ENCODE assay signal across 1 cellular context in genomic region chr22:37260939-37261338, GRCh38.
A peak's percentile ranks its signal among the peaks of the same experiment; 100 is the strongest.
TF ChIP-seq lines count a peak whose summit lies in the region.

No MANE protein-coding gene starts in this region.

TF ChIP-seq in GM12878, 131 proteins besides CTCF, POLR2A, EP300 and RAD21:
- no peak for TF ChIP-seq MEF2A (IDR thresholded peaks at IDR 0.05; ENCODE audit: insufficient read depth, low read depth, low read length)
- 0 out of 2 replicates have a peak, but pooled peaks have one; percentile 36 for TF ChIP-seq FOXM1 (IDR thresholded peaks at IDR 0.05; ENCODE audit: low read depth, low read length)
- TF ChIP-seq EED (IDR thresholded peaks at IDR 0.05; ENCODE audit: low read depth): 0 out of 2 replicates have a peak, but pooled peaks have one; percentile 12
- peak; percentile 85; the same call in 1 of the 2 replicates for TF ChIP-seq SMC3 (IDR thresholded peaks at IDR 0.05; ENCODE audit: borderline replicate concordance, low read length)
- no peak for TF ChIP-seq MXI1 (IDR thresholded peaks at IDR 0.05; ENCODE audit: low read depth, low read length)
- TF ChIP-seq, protein P1, sequence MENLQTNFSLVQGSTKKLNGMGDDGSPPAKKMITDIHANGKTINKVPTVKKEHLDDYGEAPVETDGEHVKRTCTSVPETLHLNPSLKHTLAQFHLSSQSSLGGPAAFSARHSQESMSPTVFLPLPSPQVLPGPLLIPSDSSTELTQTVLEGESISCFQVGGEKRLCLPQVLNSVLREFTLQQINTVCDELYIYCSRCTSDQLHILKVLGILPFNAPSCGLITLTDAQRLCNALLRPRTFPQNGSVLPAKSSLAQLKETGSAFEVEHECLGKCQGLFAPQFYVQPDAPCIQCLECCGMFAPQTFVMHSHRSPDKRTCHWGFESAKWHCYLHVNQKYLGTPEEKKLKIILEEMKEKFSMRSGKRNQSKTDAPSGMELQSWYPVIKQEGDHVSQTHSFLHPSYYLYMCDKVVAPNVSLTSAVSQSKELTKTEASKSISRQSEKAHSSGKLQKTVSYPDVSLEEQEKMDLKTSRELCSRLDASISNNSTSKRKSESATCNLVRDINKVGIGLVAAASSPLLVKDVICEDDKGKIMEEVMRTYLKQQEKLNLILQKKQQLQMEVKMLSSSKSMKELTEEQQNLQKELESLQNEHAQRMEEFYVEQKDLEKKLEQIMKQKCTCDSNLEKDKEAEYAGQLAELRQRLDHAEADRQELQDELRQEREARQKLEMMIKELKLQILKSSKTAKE (IDR thresholded peaks at IDR 0.05; ENCODE audit: low read depth, poor library complexity, severe bottlenecking): peak; percentile 21
- TF ChIP-seq YY1 (IDR thresholded peaks at IDR 0.05; ENCODE audit: low read depth, low read length): peak; percentile 75; the same call in 1 of the 2 replicates
- TF ChIP-seq, protein P2, sequence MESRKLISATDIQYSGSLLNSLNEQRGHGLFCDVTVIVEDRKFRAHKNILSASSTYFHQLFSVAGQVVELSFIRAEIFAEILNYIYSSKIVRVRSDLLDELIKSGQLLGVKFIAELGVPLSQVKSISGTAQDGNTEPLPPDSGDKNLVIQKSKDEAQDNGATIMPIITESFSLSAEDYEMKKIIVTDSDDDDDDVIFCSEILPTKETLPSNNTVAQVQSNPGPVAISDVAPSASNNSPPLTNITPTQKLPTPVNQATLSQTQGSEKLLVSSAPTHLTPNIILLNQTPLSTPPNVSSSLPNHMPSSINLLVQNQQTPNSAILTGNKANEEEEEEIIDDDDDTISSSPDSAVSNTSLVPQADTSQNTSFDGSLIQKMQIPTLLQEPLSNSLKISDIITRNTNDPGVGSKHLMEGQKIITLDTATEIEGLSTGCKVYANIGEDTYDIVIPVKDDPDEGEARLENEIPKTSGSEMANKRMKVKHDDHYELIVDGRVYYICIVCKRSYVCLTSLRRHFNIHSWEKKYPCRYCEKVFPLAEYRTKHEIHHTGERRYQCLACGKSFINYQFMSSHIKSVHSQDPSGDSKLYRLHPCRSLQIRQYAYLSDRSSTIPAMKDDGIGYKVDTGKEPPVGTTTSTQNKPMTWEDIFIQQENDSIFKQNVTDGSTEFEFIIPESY (IDR thresholded peaks at IDR 0.05): peak; percentile 86; the same call in 1 of the 2 replicates
- TF ChIP-seq IKZF2 (IDR thresholded peaks at IDR 0.05): peak in 1 of 2 experiments; percentile 28; a peak in 1 of 4 replicates
- TF ChIP-seq NBN (IDR thresholded peaks at IDR 0.05): peak; percentile 64; the same call in 1 of the 2 replicates
- TF ChIP-seq ZNF592 (IDR thresholded peaks at IDR 0.05): no peak
- peak; percentile 61; the same call in 1 of the 2 replicates for TF ChIP-seq SMARCA5 (IDR thresholded peaks at IDR 0.05)
- TF ChIP-seq, protein P3, sequence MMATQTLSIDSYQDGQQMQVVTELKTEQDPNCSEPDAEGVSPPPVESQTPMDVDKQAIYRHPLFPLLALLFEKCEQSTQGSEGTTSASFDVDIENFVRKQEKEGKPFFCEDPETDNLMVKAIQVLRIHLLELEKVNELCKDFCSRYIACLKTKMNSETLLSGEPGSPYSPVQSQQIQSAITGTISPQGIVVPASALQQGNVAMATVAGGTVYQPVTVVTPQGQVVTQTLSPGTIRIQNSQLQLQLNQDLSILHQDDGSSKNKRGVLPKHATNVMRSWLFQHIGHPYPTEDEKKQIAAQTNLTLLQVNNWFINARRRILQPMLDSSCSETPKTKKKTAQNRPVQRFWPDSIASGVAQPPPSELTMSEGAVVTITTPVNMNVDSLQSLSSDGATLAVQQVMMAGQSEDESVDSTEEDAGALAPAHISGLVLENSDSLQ (IDR thresholded peaks at IDR 0.05): no peak
- peak; percentile 36; the same call in 1 of the 2 replicates for TF ChIP-seq MTA2 (IDR thresholded peaks at IDR 0.05; ENCODE audit: low read depth)
- peak; percentile 54; the same call in 1 of the 2 replicates for TF ChIP-seq RUNX3 (IDR thresholded peaks at IDR 0.05; ENCODE audit: low read length)
- 0 out of 2 replicates have a peak, but pooled peaks have one; percentile 39 for TF ChIP-seq MLLT1 (IDR thresholded peaks at IDR 0.05)
- peak; percentile 31; the same call in 1 of the 2 replicates for TF ChIP-seq HDGF (IDR thresholded peaks at IDR 0.05)
